11 cellular contexts compared by ENCODE assay signal in genomic region chr11:108958446-108959123, GRCh38.
DNase-seq lines count a peak whose midpoint lies in the region; ATAC-seq and TF ChIP-seq lines count a peak whose summit lies in the region.
"Had no signal": no experiment of that assay in that cellular context is flagged by ENCODE, and none has a peak within 500 bp of the region (broad histone marks: within the 10 kb centered on the region; RNA-seq: fewer than 3 reads in every experiment).

No MANE protein-coding gene starts in this region.

- H3K27me3 ChIP-seq in left lung, result no peaks in the 10 kb centered on the region
- H3K27me3 ChIP-seq: tibial nerve had no signal

- CTCF ChIA-PET in RWPE1 (lab: Yijun Ruan, JAX), result no interaction called here

- H3K4me1 ChIP-seq in left lung, result no peaks in the 10 kb centered on the region
- H3K4me1 ChIP-seq: tibial nerve had no signal

- ATAC-seq in GM18511 (IDR thresholded peaks at IDR 0.05; ENCODE audit: unreplicated experiment) (peak; percentile 76), HG02610 (IDR thresholded peaks at IDR 0.05; ENCODE audit: unreplicated experiment) (peak; percentile 58), left lung (no peak)

- no peaks in the 10 kb centered on the region for H3K36me3 ChIP-seq in left lung
- H3K36me3 ChIP-seq: tibial nerve had no signal

- H3K27ac ChIP-seq in RWPE1 (no peak overlapping the region), left lung (no peak overlapping the region)
- H3K27ac ChIP-seq: tibial nerve had no signal

- POLR2A ChIA-PET in RWPE1 (lab: Yijun Ruan, JAX; ENCODE audit: low non-redundant PET), result no interaction called here

- DNase-seq in RWPE1 (ENCODE audit: low spot score) (peak; percentile 58), islet precursor cell (peak; percentile 67), Kasumi-1 (lab: John Stamatoyannopoulos, UW) (no peak), occipital lobe (lab: John Stamatoyannopoulos, UW) (no peak), iPS-NIHi7 (ENCODE audit: extremely low spot score) (no peak), left lung (no peak)
- DNase-seq: activated CD4-positive, alpha-beta T cell treated with anti-CD3 and anti-CD28 coated beads, Interleukin-2, amount 50 U/mL, for 4 hours; Karpas-422 had no signal

- TF ChIP-seq CTCF in RWPE1 (conservative IDR thresholded peaks at IDR 0.05; ENCODE audit: low read depth), result no peak
- TF ChIP-seq CTCF in left lung (IDR thresholded peaks at IDR 0.05), result no peak

- H3K9me3 ChIP-seq in left lung, result no peaks in the 10 kb centered on the region
- H3K9me3 ChIP-seq: tibial nerve had no signal

- H3K4me3 ChIP-seq in left lung, result no peak overlapping the region
- H3K4me3 ChIP-seq: tibial nerve had no signal

- intact Hi-C loops in left lung (cut with DNase I), result no loop called here

Comparison
In these comparisons a context has a peak if more than half of its experiments do, and no peak if none do; other contexts are left out.
1. DNase-seq: peak in RWPE1 (single experiment) and islet precursor cell (single experiment); none in Kasumi-1 (0 of 2), occipital lobe (single experiment), iPS-NIHi7 (single experiment) and left lung (0 of 2).